In the genomic region with DNA sequence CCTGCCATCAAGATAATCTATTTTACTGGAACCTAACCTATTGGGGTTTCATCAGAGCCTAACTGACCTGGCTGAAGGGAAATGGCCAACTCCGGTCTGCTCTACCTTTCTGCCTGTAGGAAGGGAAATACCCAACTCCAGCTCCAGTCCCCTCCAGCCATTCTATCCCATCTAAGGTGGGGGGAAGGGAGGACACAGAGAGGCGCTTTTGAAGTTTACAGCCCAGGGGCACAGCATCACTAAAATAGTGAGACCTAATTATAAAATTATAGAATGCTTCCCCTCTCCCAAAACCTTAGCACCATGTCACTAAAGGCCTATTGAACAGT, we compare ENCODE assay signal across 1 cellular context.
TF ChIP-seq lines count a peak whose summit lies in the region.

No MANE protein-coding gene starts in this region.

TF ChIP-seq in K562, 482 proteins besides CTCF, POLR2A, EP300 and RAD21:
- TF ChIP-seq SNRNP70 (optimal IDR thresholded peaks at IDR 0.05; ENCODE audit: low read depth, low read length), result no peak
- TF ChIP-seq NFIX (CRISPR knock-in tag; IDR thresholded peaks at IDR 0.05; ENCODE audit: low read depth), result no peak
- TF ChIP-seq, protein P1, sequence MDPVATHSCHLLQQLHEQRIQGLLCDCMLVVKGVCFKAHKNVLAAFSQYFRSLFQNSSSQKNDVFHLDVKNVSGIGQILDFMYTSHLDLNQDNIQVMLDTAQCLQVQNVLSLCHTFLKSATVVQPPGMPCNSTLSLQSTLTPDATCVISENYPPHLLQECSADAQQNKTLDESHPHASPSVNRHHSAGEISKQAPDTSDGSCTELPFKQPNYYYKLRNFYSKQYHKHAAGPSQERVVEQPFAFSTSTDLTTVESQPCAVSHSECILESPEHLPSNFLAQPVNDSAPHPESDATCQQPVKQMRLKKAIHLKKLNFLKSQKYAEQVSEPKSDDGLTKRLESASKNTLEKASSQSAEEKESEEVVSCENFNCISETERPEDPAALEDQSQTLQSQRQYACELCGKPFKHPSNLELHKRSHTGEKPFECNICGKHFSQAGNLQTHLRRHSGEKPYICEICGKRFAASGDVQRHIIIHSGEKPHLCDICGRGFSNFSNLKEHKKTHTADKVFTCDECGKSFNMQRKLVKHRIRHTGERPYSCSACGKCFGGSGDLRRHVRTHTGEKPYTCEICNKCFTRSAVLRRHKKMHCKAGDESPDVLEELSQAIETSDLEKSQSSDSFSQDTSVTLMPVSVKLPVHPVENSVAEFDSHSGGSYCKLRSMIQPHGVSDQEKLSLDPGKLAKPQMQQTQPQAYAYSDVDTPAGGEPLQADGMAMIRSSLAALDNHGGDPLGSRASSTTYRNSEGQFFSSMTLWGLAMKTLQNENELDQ (CRISPR knock-in tag; IDR thresholded peaks at IDR 0.05; ENCODE audit: borderline replicate concordance), result no peak
- no peak for TF ChIP-seq ZNF589 (CRISPR knock-in tag; IDR thresholded peaks at IDR 0.05; ENCODE audit: low read depth)
- no peak for TF ChIP-seq ZNF324 (CRISPR knock-in tag; IDR thresholded peaks at IDR 0.05)
- TF ChIP-seq, protein P2, sequence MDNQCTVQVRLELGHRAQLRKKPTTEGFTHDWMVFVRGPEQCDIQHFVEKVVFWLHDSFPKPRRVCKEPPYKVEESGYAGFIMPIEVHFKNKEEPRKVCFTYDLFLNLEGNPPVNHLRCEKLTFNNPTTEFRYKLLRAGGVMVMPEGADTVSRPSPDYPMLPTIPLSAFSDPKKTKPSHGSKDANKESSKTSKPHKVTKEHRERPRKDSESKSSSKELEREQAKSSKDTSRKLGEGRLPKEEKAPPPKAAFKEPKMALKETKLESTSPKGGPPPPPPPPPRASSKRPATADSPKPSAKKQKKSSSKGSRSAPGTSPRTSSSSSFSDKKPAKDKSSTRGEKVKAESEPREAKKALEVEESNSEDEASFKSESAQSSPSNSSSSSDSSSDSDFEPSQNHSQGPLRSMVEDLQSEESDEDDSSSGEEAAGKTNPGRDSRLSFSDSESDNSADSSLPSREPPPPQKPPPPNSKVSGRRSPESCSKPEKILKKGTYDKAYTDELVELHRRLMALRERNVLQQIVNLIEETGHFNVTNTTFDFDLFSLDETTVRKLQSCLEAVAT (IDR thresholded peaks at IDR 0.05), result no peak
- no peak for TF ChIP-seq POU5F1 (IDR thresholded peaks at IDR 0.05; ENCODE audit: borderline replicate concordance, low read depth, low read length, partially characterized antibody)
- TF ChIP-seq ZNF76 (CRISPR knock-in tag; IDR thresholded peaks at IDR 0.05; ENCODE audit: borderline replicate concordance), result no peak
- TF ChIP-seq CBFA2T3 (IDR thresholded peaks at IDR 0.05), result no peak
- no peak for TF ChIP-seq ZNF140 (CRISPR knock-in tag; IDR thresholded peaks at IDR 0.05)
- TF ChIP-seq, protein P3, sequence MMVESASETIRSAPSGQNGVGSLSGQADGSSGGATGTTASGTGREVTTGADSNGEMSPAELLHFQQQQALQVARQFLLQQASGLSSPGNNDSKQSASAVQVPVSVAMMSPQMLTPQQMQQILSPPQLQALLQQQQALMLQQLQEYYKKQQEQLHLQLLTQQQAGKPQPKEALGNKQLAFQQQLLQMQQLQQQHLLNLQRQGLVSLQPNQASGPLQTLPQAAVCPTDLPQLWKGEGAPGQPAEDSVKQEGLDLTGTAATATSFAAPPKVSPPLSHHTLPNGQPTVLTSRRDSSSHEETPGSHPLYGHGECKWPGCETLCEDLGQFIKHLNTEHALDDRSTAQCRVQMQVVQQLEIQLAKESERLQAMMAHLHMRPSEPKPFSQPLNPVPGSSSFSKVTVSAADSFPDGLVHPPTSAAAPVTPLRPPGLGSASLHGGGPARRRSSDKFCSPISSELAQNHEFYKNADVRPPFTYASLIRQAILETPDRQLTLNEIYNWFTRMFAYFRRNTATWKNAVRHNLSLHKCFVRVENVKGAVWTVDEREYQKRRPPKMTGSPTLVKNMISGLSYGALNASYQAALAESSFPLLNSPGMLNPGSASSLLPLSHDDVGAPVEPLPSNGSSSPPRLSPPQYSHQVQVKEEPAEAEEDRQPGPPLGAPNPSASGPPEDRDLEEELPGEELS (CRISPR knock-in tag; IDR thresholded peaks at IDR 0.05; ENCODE audit: borderline replicate concordance), result no peak
TF ChIP-seq in K562: peak in this region for 0.
